Comparison of ENCODE assay signal across 18 cellular contexts in the genomic region with DNA sequence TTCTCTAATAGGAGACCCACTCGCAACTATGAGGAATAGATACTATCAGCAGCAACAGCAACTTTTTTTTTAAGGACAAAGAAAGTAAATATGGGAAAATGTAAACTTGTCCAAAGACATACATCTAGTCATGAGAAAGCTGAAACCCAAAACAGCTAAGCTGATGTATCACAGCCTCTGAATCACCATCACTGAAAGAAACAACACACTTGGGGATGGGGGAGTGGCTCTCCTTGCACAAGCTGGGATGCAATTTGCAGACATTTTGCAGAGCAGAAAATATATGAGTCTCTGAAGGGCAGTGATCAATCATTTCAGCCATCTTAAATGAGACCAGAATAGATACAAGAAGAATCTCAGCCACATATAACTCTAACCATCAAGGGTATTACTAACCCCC.
"Had no signal": no experiment of that assay in that cellular context is flagged by ENCODE, and none has a peak within 500 bp of the region (broad histone marks: within the 10 kb centered on the region; RNA-seq: fewer than 3 reads in every experiment).

No MANE protein-coding gene starts in this region.

- H3K36me3 ChIP-seq: adrenal gland, lower lobe of right lung, thyroid gland had no signal

- H3K4me1 Mint-ChIP-seq: activated CD4-positive, alpha-beta T cell treated with anti-CD3 and anti-CD28 coated beads, Interleukin-2, amount 10 ng/mL, durations not matched to agents 7 days and 5 days; activated naive CD4-positive, alpha-beta T cell treated with anti-CD3 and anti-CD28 coated beads, Interleukin-2, amount 50 U/mL, for 24 hours; nephron had no signal

- DNase-seq: activated CD4-positive, alpha-beta T cell treated with anti-CD3 and anti-CD28 coated beads, Interleukin-2, amount 10 ng/mL, durations not matched to agents 7 days and 5 days; activated CD8-positive, alpha-beta memory T cell treated with anti-CD3 and anti-CD28 coated beads, Interleukin-2, amount 50 U/mL, for 4 hours; activated effector memory CD4-positive, alpha-beta T cell treated with anti-CD3 and anti-CD28 coated beads, Interleukin-2, amount 50 U/mL, for 16 hours; activated T-cell treated with anti-CD3 and anti-CD28 coated beads, Interleukin-2, amount 50 U/mL, for 48 hours; adrenal gland; effector CD4-positive, alpha-beta T cell; hippocampal formation; lower lobe of right lung; midbrain; occipital lobe; posterior cingulate gyrus; stimulated activated CD4-positive, alpha-beta T cell treated with anti-CD3 and anti-CD28 coated beads, Interleukin-12 subunit alpha, Interleukin-12 subunit beta, amount 100 ng/mL, for 4 hours; stimulated activated CD4-positive, alpha-beta T cell treated with anti-CD3 and anti-CD28 coated beads, Interleukin-1b, Interleukin-23, amount 100 ng/mL, for 48 hours; stimulated activated CD8-positive, alpha-beta memory T cell treated with anti-CD3 and anti-CD28 coated beads, Interleukin-4, amount 100 ng/mL, for 48 hours; stimulated activated naive CD4-positive, alpha-beta T cell; thyroid gland had no signal

- H3K9me3 Mint-ChIP-seq: activated CD4-positive, alpha-beta T cell treated with anti-CD3 and anti-CD28 coated beads, Interleukin-2, amount 10 ng/mL, durations not matched to agents 7 days and 5 days; activated naive CD4-positive, alpha-beta T cell treated with anti-CD3 and anti-CD28 coated beads, Interleukin-2, amount 50 U/mL, for 24 hours had no signal

- H3K9me3 ChIP-seq: adrenal gland, lower lobe of right lung, thyroid gland had no signal

- H3K4me1 ChIP-seq: adrenal gland, lower lobe of right lung, thyroid gland had no signal

- H3K27ac Mint-ChIP-seq: activated CD4-positive, alpha-beta T cell treated with anti-CD3 and anti-CD28 coated beads, Interleukin-2, amount 10 ng/mL, durations not matched to agents 7 days and 5 days; activated naive CD4-positive, alpha-beta T cell treated with anti-CD3 and anti-CD28 coated beads, Interleukin-2, amount 50 U/mL, for 24 hours; nephron had no signal

- H3K36me3 Mint-ChIP-seq: activated naive CD4-positive, alpha-beta T cell treated with anti-CD3 and anti-CD28 coated beads, Interleukin-2, amount 50 U/mL, for 24 hours had no signal

- H3K4me3 Mint-ChIP-seq: activated CD4-positive, alpha-beta T cell treated with anti-CD3 and anti-CD28 coated beads, Interleukin-2, amount 10 ng/mL, durations not matched to agents 7 days and 5 days; activated naive CD4-positive, alpha-beta T cell treated with anti-CD3 and anti-CD28 coated beads, Interleukin-2, amount 50 U/mL, for 24 hours; nephron had no signal

- H3K27me3 ChIP-seq: adrenal gland, thyroid gland had no signal

- H3K4me3 ChIP-seq: adrenal gland, lower lobe of right lung, thyroid gland had no signal

- H3K27ac ChIP-seq: adrenal gland, lower lobe of right lung, thyroid gland had no signal

- H3K27me3 Mint-ChIP-seq: activated CD4-positive, alpha-beta T cell treated with anti-CD3 and anti-CD28 coated beads, Interleukin-2, amount 10 ng/mL, durations not matched to agents 7 days and 5 days; activated naive CD4-positive, alpha-beta T cell treated with anti-CD3 and anti-CD28 coated beads, Interleukin-2, amount 50 U/mL, for 24 hours had no signal
